Comparison of ENCODE assay signal across 1 cellular context in the genomic region with DNA sequence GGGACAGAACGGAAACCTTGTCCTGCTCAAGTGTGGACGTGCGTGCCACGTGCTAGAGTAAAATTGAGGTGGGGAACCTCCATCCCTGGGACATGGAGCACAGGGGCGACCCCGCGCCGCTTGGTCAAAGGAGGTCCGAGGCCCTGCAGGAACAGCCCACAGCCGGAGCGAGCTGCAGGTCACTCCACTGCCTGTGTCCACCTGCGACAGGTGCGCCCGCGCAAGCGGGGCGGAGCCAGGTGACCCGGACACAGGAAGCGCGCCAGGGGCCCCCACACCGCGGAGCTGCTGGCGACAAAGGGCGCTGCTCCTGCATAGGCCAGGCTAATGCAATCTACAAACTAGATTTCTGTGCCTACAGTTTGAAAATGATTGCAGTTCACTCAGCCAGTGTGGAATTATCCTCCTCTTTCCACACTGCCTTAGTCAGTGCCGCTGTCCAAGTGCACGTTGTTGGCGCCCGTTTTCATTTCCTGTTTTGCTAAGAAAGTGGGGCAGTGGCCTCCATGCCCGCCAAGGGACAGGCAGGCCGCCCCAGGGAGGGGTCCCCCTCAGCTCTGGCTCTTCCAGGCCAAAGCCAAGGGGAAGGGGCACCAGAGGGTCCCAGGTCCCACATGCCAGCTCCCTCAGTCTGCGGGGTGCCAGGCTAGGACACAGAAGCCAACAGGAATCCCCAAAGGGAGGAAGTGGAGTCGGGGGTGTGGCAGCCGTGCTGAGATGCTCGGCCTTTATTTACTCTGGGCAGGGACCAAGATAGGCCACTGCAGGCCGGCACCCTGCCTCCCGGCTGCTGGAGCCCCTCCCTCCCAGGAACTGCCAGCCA.
TF ChIP-seq lines count a peak whose summit lies in the region.

No MANE protein-coding gene starts in this region.

TF ChIP-seq in K562, 482 proteins besides CTCF, POLR2A, EP300 and RAD21 (continued from another document and continues in another):
- TF ChIP-seq, protein P1, sequence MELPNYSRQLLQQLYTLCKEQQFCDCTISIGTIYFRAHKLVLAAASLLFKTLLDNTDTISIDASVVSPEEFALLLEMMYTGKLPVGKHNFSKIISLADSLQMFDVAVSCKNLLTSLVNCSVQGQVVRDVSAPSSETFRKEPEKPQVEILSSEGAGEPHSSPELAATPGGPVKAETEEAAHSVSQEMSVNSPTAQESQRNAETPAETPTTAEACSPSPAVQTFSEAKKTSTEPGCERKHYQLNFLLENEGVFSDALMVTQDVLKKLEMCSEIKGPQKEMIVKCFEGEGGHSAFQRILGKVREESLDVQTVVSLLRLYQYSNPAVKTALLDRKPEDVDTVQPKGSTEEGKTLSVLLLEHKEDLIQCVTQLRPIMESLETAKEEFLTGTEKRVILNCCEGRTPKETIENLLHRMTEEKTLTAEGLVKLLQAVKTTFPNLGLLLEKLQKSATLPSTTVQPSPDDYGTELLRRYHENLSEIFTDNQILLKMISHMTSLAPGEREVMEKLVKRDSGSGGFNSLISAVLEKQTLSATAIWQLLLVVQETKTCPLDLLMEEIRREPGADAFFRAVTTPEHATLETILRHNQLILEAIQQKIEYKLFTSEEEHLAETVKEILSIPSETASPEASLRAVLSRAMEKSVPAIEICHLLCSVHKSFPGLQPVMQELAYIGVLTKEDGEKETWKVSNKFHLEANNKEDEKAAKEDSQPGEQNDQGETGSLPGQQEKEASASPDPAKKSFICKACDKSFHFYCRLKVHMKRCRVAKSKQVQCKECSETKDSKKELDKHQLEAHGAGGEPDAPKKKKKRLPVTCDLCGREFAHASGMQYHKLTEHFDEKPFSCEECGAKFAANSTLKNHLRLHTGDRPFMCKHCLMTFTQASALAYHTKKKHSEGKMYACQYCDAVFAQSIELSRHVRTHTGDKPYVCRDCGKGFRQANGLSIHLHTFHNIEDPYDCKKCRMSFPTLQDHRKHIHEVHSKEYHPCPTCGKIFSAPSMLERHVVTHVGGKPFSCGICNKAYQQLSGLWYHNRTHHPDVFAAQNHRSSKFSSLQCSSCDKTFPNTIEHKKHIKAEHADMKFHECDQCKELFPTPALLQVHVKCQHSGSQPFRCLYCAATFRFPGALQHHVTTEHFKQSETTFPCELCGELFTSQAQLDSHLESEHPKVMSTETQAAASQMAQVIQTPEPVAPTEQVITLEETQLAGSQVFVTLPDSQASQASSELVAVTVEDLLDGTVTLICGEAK (IDR thresholded peaks at IDR 0.05): 0 out of 2 replicates have a peak, but pooled peaks have one; percentile 42
- TF ChIP-seq, protein P1 (CRISPR knock-in tag; IDR thresholded peaks at IDR 0.05): no peak
- TF ChIP-seq, protein P2, sequence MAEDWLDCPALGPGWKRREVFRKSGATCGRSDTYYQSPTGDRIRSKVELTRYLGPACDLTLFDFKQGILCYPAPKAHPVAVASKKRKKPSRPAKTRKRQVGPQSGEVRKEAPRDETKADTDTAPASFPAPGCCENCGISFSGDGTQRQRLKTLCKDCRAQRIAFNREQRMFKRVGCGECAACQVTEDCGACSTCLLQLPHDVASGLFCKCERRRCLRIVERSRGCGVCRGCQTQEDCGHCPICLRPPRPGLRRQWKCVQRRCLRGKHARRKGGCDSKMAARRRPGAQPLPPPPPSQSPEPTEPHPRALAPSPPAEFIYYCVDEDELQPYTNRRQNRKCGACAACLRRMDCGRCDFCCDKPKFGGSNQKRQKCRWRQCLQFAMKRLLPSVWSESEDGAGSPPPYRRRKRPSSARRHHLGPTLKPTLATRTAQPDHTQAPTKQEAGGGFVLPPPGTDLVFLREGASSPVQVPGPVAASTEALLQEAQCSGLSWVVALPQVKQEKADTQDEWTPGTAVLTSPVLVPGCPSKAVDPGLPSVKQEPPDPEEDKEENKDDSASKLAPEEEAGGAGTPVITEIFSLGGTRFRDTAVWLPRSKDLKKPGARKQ (CRISPR knock-in tag; IDR thresholded peaks at IDR 0.05): no peak
- no peak for TF ChIP-seq ZNF175 (CRISPR knock-in tag; IDR thresholded peaks at IDR 0.05; ENCODE audit: low read depth)
- TF ChIP-seq SAFB (IDR thresholded peaks at IDR 0.05; ENCODE audit: borderline replicate concordance, low read depth, low read length): no peak
- TF ChIP-seq, protein P3, sequence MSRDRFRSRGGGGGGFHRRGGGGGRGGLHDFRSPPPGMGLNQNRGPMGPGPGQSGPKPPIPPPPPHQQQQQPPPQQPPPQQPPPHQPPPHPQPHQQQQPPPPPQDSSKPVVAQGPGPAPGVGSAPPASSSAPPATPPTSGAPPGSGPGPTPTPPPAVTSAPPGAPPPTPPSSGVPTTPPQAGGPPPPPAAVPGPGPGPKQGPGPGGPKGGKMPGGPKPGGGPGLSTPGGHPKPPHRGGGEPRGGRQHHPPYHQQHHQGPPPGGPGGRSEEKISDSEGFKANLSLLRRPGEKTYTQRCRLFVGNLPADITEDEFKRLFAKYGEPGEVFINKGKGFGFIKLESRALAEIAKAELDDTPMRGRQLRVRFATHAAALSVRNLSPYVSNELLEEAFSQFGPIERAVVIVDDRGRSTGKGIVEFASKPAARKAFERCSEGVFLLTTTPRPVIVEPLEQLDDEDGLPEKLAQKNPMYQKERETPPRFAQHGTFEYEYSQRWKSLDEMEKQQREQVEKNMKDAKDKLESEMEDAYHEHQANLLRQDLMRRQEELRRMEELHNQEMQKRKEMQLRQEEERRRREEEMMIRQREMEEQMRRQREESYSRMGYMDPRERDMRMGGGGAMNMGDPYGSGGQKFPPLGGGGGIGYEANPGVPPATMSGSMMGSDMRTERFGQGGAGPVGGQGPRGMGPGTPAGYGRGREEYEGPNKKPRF (IDR thresholded peaks at IDR 0.05; ENCODE audit: low read depth, low read length): no peak
- TF ChIP-seq HDAC8 (tag; IDR thresholded peaks at IDR 0.05): no peak
- 0 out of 2 replicates have a peak, but pooled peaks have one; percentile 16 for TF ChIP-seq NR2C1 (IDR thresholded peaks at IDR 0.05)
- no peak for TF ChIP-seq NR2C1 (tag; IDR thresholded peaks at IDR 0.05)
- TF ChIP-seq CBFA2T3 (IDR thresholded peaks at IDR 0.05): no peak
- 0 out of 2 replicates have a peak, but pooled peaks have one; percentile 55 for TF ChIP-seq ZNF57 (CRISPR knock-in tag; IDR thresholded peaks at IDR 0.05)
- TF ChIP-seq ZNF133 (CRISPR knock-in tag; IDR thresholded peaks at IDR 0.05): no peak
- TF ChIP-seq, protein P4, sequence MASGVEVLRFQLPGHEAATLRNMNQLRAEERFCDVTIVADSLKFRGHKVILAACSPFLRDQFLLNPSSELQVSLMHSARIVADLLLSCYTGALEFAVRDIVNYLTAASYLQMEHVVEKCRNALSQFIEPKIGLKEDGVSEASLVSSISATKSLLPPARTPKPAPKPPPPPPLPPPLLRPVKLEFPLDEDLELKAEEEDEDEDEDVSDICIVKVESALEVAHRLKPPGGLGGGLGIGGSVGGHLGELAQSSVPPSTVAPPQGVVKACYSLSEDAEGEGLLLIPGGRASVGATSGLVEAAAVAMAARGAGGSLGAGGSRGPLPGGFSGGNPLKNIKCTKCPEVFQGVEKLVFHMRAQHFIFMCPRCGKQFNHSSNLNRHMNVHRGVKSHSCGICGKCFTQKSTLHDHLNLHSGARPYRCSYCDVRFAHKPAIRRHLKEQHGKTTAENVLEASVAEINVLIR (CRISPR knock-in tag; IDR thresholded peaks at IDR 0.05): no peak
- TF ChIP-seq TSC22D4 (tag; IDR thresholded peaks at IDR 0.05): no peak
- peak; percentile 71 for TF ChIP-seq RBFOX2 (IDR thresholded peaks at IDR 0.05; ENCODE audit: low read depth, low read length)
- TF ChIP-seq FOXJ2 (tag; IDR thresholded peaks at IDR 0.05): 0 out of 2 replicates have a peak, but pooled peaks have one; percentile 17
- TF ChIP-seq MAFF (IDR thresholded peaks at IDR 0.05; ENCODE audit: low read length): no peak
- TF ChIP-seq CHCHD3 (CRISPR knock-in tag; IDR thresholded peaks at IDR 0.05): no peak
- TF ChIP-seq NR4A1 (CRISPR knock-in tag; IDR thresholded peaks at IDR 0.05): no peak
- TF ChIP-seq NR4A1 (tag; IDR thresholded peaks at IDR 0.05): 0 out of 2 replicates have a peak, but pooled peaks have one; percentile 37
- TF ChIP-seq CBFB (CRISPR knock-in tag; IDR thresholded peaks at IDR 0.05): no peak
- TF ChIP-seq, protein P5, sequence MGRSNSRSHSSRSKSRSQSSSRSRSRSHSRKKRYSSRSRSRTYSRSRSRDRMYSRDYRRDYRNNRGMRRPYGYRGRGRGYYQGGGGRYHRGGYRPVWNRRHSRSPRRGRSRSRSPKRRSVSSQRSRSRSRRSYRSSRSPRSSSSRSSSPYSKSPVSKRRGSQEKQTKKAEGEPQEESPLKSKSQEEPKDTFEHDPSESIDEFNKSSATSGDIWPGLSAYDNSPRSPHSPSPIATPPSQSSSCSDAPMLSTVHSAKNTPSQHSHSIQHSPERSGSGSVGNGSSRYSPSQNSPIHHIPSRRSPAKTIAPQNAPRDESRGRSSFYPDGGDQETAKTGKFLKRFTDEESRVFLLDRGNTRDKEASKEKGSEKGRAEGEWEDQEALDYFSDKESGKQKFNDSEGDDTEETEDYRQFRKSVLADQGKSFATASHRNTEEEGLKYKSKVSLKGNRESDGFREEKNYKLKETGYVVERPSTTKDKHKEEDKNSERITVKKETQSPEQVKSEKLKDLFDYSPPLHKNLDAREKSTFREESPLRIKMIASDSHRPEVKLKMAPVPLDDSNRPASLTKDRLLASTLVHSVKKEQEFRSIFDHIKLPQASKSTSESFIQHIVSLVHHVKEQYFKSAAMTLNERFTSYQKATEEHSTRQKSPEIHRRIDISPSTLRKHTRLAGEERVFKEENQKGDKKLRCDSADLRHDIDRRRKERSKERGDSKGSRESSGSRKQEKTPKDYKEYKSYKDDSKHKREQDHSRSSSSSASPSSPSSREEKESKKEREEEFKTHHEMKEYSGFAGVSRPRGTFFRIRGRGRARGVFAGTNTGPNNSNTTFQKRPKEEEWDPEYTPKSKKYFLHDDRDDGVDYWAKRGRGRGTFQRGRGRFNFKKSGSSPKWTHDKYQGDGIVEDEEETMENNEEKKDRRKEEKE (IDR thresholded peaks at IDR 0.05; ENCODE audit: borderline replicate concordance in 1 of 2, control insufficient read depth in 1 of 2, low read depth in 2 of 2, low read length in 1 of 2): no peak
- TF ChIP-seq MED1 (CRISPR knock-in tag; IDR thresholded peaks at IDR 0.05; ENCODE audit: borderline replicate concordance): no peak
- TF ChIP-seq LEF1 (IDR thresholded peaks at IDR 0.05): no peak; the same call in 1 of the 2 replicates
- TF ChIP-seq KDM2B (CRISPR knock-in tag; IDR thresholded peaks at IDR 0.05): no peak
- TF ChIP-seq SUPT5H (IDR thresholded peaks at IDR 0.05): peak; percentile 45
- TF ChIP-seq LCOR (CRISPR knock-in tag; IDR thresholded peaks at IDR 0.05): no peak
- TF ChIP-seq XRCC3 (IDR thresholded peaks at IDR 0.05): no peak
- TF ChIP-seq ZBTB7A (IDR thresholded peaks at IDR 0.05; ENCODE audit: borderline replicate concordance, control insufficient read depth, low read depth, low read length): no peak; the same call in 1 of the 2 replicates
- no peak for TF ChIP-seq YBX1 (IDR thresholded peaks at IDR 0.05)
- TF ChIP-seq ATF1 (CRISPR knock-in tag; IDR thresholded peaks at IDR 0.05): no peak
- TF ChIP-seq ATF1 (tag; IDR thresholded peaks at IDR 0.05): peak; percentile 45; the same call in 1 of the 2 replicates
- 0 out of 2 replicates have a peak, but pooled peaks have one; percentile 81 for TF ChIP-seq PHB (CRISPR knock-in tag; IDR thresholded peaks at IDR 0.05)
- no peak for TF ChIP-seq ZNF24 (IDR thresholded peaks at IDR 0.05)
- no peak for TF ChIP-seq ZFPM2 (CRISPR knock-in tag; IDR thresholded peaks at IDR 0.05)
- TF ChIP-seq NCOR1 (IDR thresholded peaks at IDR 0.05): no peak
- 0 out of 2 replicates have a peak, but pooled peaks have one; percentile 13 for TF ChIP-seq ZNF707 (CRISPR knock-in tag; conservative IDR thresholded peaks at IDR 0.05)
- TF ChIP-seq TCFL5 (CRISPR knock-in tag; conservative IDR thresholded peaks at IDR 0.05): 0 out of 2 replicates have a peak, but pooled peaks have one; percentile 32
- TF ChIP-seq SRSF9 (IDR thresholded peaks at IDR 0.05; ENCODE audit: borderline replicate concordance, low read depth, low read length): no peak
- TF ChIP-seq, protein P6, sequence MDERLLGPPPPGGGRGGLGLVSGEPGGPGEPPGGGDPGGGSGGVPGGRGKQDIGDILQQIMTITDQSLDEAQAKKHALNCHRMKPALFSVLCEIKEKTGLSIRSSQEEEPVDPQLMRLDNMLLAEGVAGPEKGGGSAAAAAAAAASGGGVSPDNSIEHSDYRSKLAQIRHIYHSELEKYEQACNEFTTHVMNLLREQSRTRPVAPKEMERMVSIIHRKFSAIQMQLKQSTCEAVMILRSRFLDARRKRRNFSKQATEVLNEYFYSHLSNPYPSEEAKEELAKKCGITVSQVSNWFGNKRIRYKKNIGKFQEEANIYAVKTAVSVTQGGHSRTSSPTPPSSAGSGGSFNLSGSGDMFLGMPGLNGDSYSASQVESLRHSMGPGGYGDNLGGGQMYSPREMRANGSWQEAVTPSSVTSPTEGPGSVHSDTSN (CRISPR knock-in tag; IDR thresholded peaks at IDR 0.05; ENCODE audit: low read depth): no peak
- TF ChIP-seq, protein P6 (tag; conservative IDR thresholded peaks at IDR 0.05; ENCODE audit: low read depth): no peak
- TF ChIP-seq CTBP1 (IDR thresholded peaks at IDR 0.05; ENCODE audit: borderline replicate concordance): peak; percentile 81
- no peak; a peak in 1 of 4 replicates for TF ChIP-seq KDM4B (IDR thresholded peaks at IDR 0.05; ENCODE audit: borderline replicate concordance in 2 of 2, low read depth in 1 of 2)
